Comparison of ENCODE assay signal across 14 cellular contexts in the genomic region with DNA sequence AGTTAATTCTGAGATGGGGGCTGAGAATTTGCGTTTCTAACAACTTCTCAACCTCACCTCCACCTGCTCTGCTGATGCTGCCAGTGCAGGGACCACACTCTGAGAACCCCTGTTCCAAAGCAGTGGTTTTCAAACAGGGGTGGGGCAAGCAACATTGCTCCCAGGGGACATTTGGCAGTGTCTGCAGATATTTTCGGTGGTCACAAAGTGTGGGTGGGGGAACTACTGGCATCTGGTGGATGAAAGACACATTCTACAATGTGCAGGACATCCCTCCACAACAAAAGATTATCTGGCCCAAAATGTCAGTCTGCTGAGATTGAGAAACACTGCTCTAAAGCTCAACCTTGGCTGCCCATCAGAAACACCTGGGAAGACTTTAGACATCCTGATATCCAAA.
DNase-seq lines count a peak whose midpoint lies in the region; ATAC-seq and TF ChIP-seq lines count a peak whose summit lies in the region.
"Had no signal": no experiment of that assay in that cellular context is flagged by ENCODE, and none has a peak within 500 bp of the region (broad histone marks: within the 10 kb centered on the region; RNA-seq: fewer than 3 reads in every experiment).

No MANE protein-coding gene starts in this region.

- peaks cover 7% of the 10 kb centered on the region for H3K27me3 Mint-ChIP-seq in chondrocyte (ENCODE audit: low read depth)

- H3K27ac Mint-ChIP-seq in chondrocyte (ENCODE audit: unreplicated experiment), result no peak overlapping the region
- H3K27ac Mint-ChIP-seq: activated T-helper 2 cell treated with anti-CD3 and anti-CD28 coated beads, Interferon-gamma antibody, Interleukin-2, Interleukin-4, amounts not matched to agents 10 μg/mL and 5 μg/mL and 100 μg/mL, durations not matched to agents 14 hours and 24 hours and 36 hours had no signal

- no peak overlapping the region for H3K4me3 ChIP-seq in GM06990 (replicated peaks; ENCODE audit: low read depth, low read length)
- H3K4me3 ChIP-seq: A549, body of pancreas, lower lobe of right lung had no signal

- no peak overlapping the region for H3K4me3 Mint-ChIP-seq in chondrocyte (ENCODE audit: unreplicated experiment)

- no peaks in the 10 kb centered on the region for H3K36me3 ChIP-seq in GM06990 (ENCODE audit: control insufficient read depth, insufficient read depth, low read length)
- H3K36me3 ChIP-seq: lower lobe of right lung had no signal

- H3K9me3 Mint-ChIP-seq in chondrocyte (ENCODE audit: low read depth), result peaks cover 14% of the 10 kb centered on the region
- H3K9me3 Mint-ChIP-seq: activated T-helper 2 cell treated with anti-CD3 and anti-CD28 coated beads, Interferon-gamma antibody, Interleukin-2, Interleukin-4, amounts not matched to agents 10 μg/mL and 5 μg/mL and 100 μg/mL, durations not matched to agents 14 hours and 24 hours and 36 hours had no signal

- H3K27me3 ChIP-seq in GM06990 (replicated peaks; ENCODE audit: control insufficient read depth, insufficient read depth, low read length), result no peaks in the 10 kb centered on the region
- H3K27me3 ChIP-seq: body of pancreas had no signal

- DNase-seq in GM06990 (ENCODE audit: extremely low read depth, insufficient read length) (peak; percentile 6), chondrocyte (ENCODE audit: low spot score) (no peak), NCI-H1092 (lab: John Stamatoyannopoulos, UW) (no peak), kidney glomerular epithelial cell (lab: John Stamatoyannopoulos, UW) (no peak)
- DNase-seq in NK-92 treated with Interleukin-12 subunit alpha and Interleukin-12 subunit beta, amount 100 ng/mL, for 24 hours (lab: John Stamatoyannopoulos, UW), result no peak
- DNase-seq: activated CD4-positive, alpha-beta T cell treated with anti-CD3 and anti-CD28 coated beads for 1 hour; body of pancreas; hippocampal formation; lower lobe of right lung had no signal

- H3K4me1 Mint-ChIP-seq in chondrocyte (ENCODE audit: low read depth), result no peaks in the 10 kb centered on the region

- ATAC-seq in GM19351 (IDR thresholded peaks at IDR 0.05; ENCODE audit: unreplicated experiment), result peak; percentile 93
- ATAC-seq in HG02610 (IDR thresholded peaks at IDR 0.05; ENCODE audit: unreplicated experiment), result peak; percentile 77
- ATAC-seq in HG03175 (IDR thresholded peaks at IDR 0.05; ENCODE audit: unreplicated experiment), result peak; percentile 72
- ATAC-seq: A549, body of pancreas, lower lobe of right lung had no signal

- TF ChIP-seq CTCF in GM06990 (IDR thresholded peaks at IDR 0.05; ENCODE audit: insufficient read depth, low read length, poor library complexity, severe bottlenecking) (no peak), chondrocyte (IDR thresholded peaks at IDR 0.05) (no peak)

- peaks cover 2% of the 10 kb centered on the region for H3K36me3 Mint-ChIP-seq in chondrocyte (ENCODE audit: low read depth)
